Comparison of ENCODE assay signal across 1 cellular context in genomic region chr5:64576241-64576640, GRCh38.
TF ChIP-seq lines count a peak whose summit lies in the region.

No MANE protein-coding gene starts in this region.

TF ChIP-seq in SK-N-SH treated with all-trans-retinoic acid at 6 μM for 48 hours, 23 proteins besides CTCF, POLR2A, EP300 and RAD21 (continued from another document):
- TF ChIP-seq, protein P1, sequence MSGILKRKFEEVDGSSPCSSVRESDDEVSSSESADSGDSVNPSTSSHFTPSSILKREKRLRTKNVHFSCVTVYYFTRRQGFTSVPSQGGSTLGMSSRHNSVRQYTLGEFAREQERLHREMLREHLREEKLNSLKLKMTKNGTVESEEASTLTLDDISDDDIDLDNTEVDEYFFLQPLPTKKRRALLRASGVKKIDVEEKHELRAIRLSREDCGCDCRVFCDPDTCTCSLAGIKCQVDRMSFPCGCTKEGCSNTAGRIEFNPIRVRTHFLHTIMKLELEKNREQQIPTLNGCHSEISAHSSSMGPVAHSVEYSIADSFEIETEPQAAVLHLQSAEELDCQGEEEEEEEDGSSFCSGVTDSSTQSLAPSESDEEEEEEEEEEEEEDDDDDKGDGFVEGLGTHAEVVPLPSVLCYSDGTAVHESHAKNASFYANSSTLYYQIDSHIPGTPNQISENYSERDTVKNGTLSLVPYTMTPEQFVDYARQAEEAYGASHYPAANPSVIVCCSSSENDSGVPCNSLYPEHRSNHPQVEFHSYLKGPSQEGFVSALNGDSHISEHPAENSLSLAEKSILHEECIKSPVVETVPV (CRISPR knock-in tag; IDR thresholded peaks at IDR 0.05), result no peak
- TF ChIP-seq CSDC2 (CRISPR knock-in tag; IDR thresholded peaks at IDR 0.05), result no peak
- TF ChIP-seq ZFP3 (CRISPR knock-in tag; IDR thresholded peaks at IDR 0.05), result no peak
- TF ChIP-seq, protein P2, sequence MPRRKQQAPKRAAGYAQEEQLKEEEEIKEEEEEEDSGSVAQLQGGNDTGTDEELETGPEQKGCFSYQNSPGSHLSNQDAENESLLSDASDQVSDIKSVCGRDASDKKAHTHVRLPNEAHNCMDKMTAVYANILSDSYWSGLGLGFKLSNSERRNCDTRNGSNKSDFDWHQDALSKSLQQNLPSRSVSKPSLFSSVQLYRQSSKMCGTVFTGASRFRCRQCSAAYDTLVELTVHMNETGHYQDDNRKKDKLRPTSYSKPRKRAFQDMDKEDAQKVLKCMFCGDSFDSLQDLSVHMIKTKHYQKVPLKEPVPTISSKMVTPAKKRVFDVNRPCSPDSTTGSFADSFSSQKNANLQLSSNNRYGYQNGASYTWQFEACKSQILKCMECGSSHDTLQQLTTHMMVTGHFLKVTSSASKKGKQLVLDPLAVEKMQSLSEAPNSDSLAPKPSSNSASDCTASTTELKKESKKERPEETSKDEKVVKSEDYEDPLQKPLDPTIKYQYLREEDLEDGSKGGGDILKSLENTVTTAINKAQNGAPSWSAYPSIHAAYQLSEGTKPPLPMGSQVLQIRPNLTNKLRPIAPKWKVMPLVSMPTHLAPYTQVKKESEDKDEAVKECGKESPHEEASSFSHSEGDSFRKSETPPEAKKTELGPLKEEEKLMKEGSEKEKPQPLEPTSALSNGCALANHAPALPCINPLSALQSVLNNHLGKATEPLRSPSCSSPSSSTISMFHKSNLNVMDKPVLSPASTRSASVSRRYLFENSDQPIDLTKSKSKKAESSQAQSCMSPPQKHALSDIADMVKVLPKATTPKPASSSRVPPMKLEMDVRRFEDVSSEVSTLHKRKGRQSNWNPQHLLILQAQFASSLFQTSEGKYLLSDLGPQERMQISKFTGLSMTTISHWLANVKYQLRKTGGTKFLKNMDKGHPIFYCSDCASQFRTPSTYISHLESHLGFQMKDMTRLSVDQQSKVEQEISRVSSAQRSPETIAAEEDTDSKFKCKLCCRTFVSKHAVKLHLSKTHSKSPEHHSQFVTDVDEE (CRISPR knock-in tag; IDR thresholded peaks at IDR 0.05), result no peak
- no peak for TF ChIP-seq SNAI2 (CRISPR knock-in tag; IDR thresholded peaks at IDR 0.05)
- TF ChIP-seq TCF4 (CRISPR knock-in tag; IDR thresholded peaks at IDR 0.05; ENCODE audit: borderline replicate concordance), result no peak
- TF ChIP-seq OSR1 (CRISPR knock-in tag; IDR thresholded peaks at IDR 0.05), result no peak
- TF ChIP-seq BACH2 (CRISPR knock-in tag; IDR thresholded peaks at IDR 0.05; ENCODE audit: borderline replicate concordance), result no peak
- no peak for TF ChIP-seq ZNF565 (CRISPR knock-in tag; conservative IDR thresholded peaks at IDR 0.05; ENCODE audit: low read depth)
